Comparison of ENCODE assay signal across 7 cellular contexts in genomic region chr1:113388621-113389355, GRCh38. TPM values are rescaled to one million over a fixed set of nuclear protein-coding genes. Genes with fewer than 3 reads are reported as not detected.
DNase-seq lines count a peak whose midpoint lies in the region; ATAC-seq, FAIRE-seq and TF ChIP-seq lines count a peak whose summit lies in the region.

No MANE protein-coding gene starts in this region.

- 50% methylated on average over 8 of the region's 8 CpGs for WGBS in GM12878 (ENCODE audit: insufficient coverage, insufficient replicate concordance, low lambda C conversion rate, missing lambda C conversion rate)
- 46% methylated on average over 8 of the region's 8 CpGs for WGBS in mesenchymal stem cell

- H3K9ac ChIP-seq in GM12878 (ENCODE audit: control insufficient read depth, insufficient read depth, low read length) (no peak overlapping the region), mesenchymal stem cell (ENCODE audit: low read length) (peak overlapping the region; percentile 86)

- peaks cover 13% of the 10 kb centered on the region for H3K79me1 ChIP-seq in mesenchymal stem cell (replicated peaks; ENCODE audit: low read length, poor library complexity, severe bottlenecking)

- SMC1A ChIA-PET in GM12878 (lab: Charles Lee; ENCODE audit: uncharacterized antibody, unreplicated experiment), result interaction anchor here (1.1 kb wide), 1 partner anchor 316 kb away, joined by 3 read pairs; the partner anchor contains the start of gene LRIG2

- ATAC-seq in GM12878, result no peak

- no peak overlapping the region for H3K23ac ChIP-seq in mesenchymal stem cell (ENCODE audit: low read length in 2 of 2)

- peak overlapping the region; percentile 96 for H3K4me2 ChIP-seq in GM12878 (ENCODE audit: control insufficient read depth, insufficient read depth)
- H3K4me2 ChIP-seq in mesenchymal stem cell (ENCODE audit: low read length, poor library complexity, severe bottlenecking), result peak overlapping the region; percentile 72

- no peak overlapping the region for H4K91ac ChIP-seq in mesenchymal stem cell (ENCODE audit: low read length)

- RAD21 ChIA-PET in GM12878 (lab: Charles Lee; ENCODE audit: unreplicated experiment), result interaction anchor here (0.8 to 0.9 kb wide), 2 partner anchors 165 to 253 kb away, joined by 3 read pairs; no protein-coding TSS in a partner anchor

- H3K4me3 ChIP-seq in GM08714 (ENCODE audit: low read length) (peak overlapping the region; percentile 65; the same call in 1 of the 2 replicates), GM12878 (no peak overlapping the region), mesenchymal stem cell (ENCODE audit: insufficient read depth in 1 of 2, low read depth in 1 of 2, low read length in 2 of 2) (peak overlapping the region in 1 of 2 experiments; percentile 93)

- no peak overlapping the region for H2BK12ac ChIP-seq in mesenchymal stem cell (ENCODE audit: low read length in 2 of 2)

- H3K14ac ChIP-seq in mesenchymal stem cell (ENCODE audit: low read length in 2 of 2), result no peak overlapping the region

- CTCF ChIA-PET in GM12878 (lab: Yijun Ruan, JAX), result interaction anchor here (1.5 to 1.7 kb wide), 2 partner anchors 22 to 316 kb away, joined by 3 to 6 read pairs; partner anchors contain the start of gene LRIG2

- H3K36me3 ChIP-seq in GM12878 (ENCODE audit: control insufficient read depth in 2 of 2, insufficient read depth in 2 of 2, low read length in 1 of 2) (no peaks in the 10 kb centered on the region), mesenchymal stem cell (ENCODE audit: control insufficient read depth in 1 of 2, insufficient read depth in 2 of 2, low read depth in 1 of 2, low read length in 2 of 2) (no peaks in the 10 kb centered on the region)

- intact Hi-C loops in GM12878 (cut with micrococcal nuclease; ENCODE audit: unreplicated experiment), result no loop called here

- BruUV-seq in GM12878 (replicated peaks; lab: Mats Ljungman, UMichigan), result no TSS peak

- no peak for FAIRE-seq in GM12878 (lab: Jason Lieb, UNC)

- no peaks in the 10 kb centered on the region for H3K79me2 ChIP-seq in GM12878 (ENCODE audit: control insufficient read depth, insufficient read depth, low read length)

- H3K4me1 ChIP-seq in GM12878 (ENCODE audit: control insufficient read depth, insufficient read depth, low read length) (peaks cover 2% of the 10 kb centered on the region; the same call in 1 of the 2 replicates), mesenchymal stem cell (ENCODE audit: control insufficient read depth, insufficient read depth, low read depth, low read length) (peaks cover 3% of the 10 kb centered on the region)

- in situ Hi-C loops in GM12878 (cut with MboI), result no loop called here

- no peak overlapping the region for H2AK5ac ChIP-seq in mesenchymal stem cell (ENCODE audit: low read length, severe bottlenecking)

- H4K8ac ChIP-seq in mesenchymal stem cell (ENCODE audit: low read length), result no peak overlapping the region

- H3K4ac ChIP-seq in mesenchymal stem cell (ENCODE audit: low read depth in 1 of 2, low read length in 2 of 2), result no peak overlapping the region

- H2BK5ac ChIP-seq in mesenchymal stem cell (ENCODE audit: low read depth, low read length, poor library complexity, severe bottlenecking), result no peak overlapping the region

- H2AFZ ChIP-seq in GM12878 (ENCODE audit: control insufficient read depth, low read depth, low read length), result no peak overlapping the region
- no peak overlapping the region for H2AFZ ChIP-seq in mesenchymal stem cell (ENCODE audit: low read depth, low read length)

- POLR2A ChIA-PET in GM12878 (lab: Charles Lee), result interaction anchor here (0.6 to 1.0 kb wide), 3 partner anchors 9 to 936 kb away, joined by 3 to 4 read pairs (median 3); no protein-coding TSS in a partner anchor

- H3K18ac ChIP-seq in mesenchymal stem cell (ENCODE audit: low read depth in 1 of 2, low read length in 2 of 2), result no peak overlapping the region

- TF ChIP-seq RAD21 in GM12878 (IDR thresholded peaks at IDR 0.05; ENCODE audit: insufficient read depth, low read depth, low read length), result no peak

- H2BK120ac ChIP-seq in mesenchymal stem cell (ENCODE audit: low read depth, low read length), result no peak overlapping the region

- no peak for TF ChIP-seq POLR2A in GM12878 (IDR thresholded peaks at IDR 0.05; ENCODE audit: low read depth, low read length)

- H4K20me1 ChIP-seq in GM12878 (ENCODE audit: control insufficient read depth, insufficient read depth), result no peaks in the 10 kb centered on the region

- H2BK15ac ChIP-seq in mesenchymal stem cell (ENCODE audit: low read depth, poor library complexity, severe bottlenecking), result no peak overlapping the region

- no peak for TF ChIP-seq EP300 in GM12878 (IDR thresholded peaks at IDR 0.05; ENCODE audit: borderline replicate concordance in 1 of 2, control insufficient read depth in 1 of 2, low read depth in 2 of 2, low read length in 2 of 2)

- peaks cover 0 to 10% of the 10 kb centered on the region in 2 experiments; a peak in 2 of 4 replicates for H3K27me3 ChIP-seq in GM12878 (replicated peaks in 1 of 2; ENCODE audit: control insufficient read depth in 2 of 2, insufficient read depth in 2 of 2, low read length in 1 of 2)
- no peaks in the 10 kb centered on the region for H3K27me3 ChIP-seq in mesenchymal stem cell (ENCODE audit: control insufficient read depth in 1 of 2, insufficient read depth in 1 of 2, low read length in 2 of 2)

- H3K9me3 ChIP-seq in GM12878 (replicated peaks; ENCODE audit: control insufficient read depth, insufficient read depth, low read length), result no peaks in the 10 kb centered on the region; the same call in 1 of the 3 replicates
- no peaks in the 10 kb centered on the region for H3K9me3 ChIP-seq in mesenchymal stem cell (ENCODE audit: control insufficient read depth, low read length)

- H3K27ac ChIP-seq in GM12878 (ENCODE audit: control insufficient read depth, insufficient read depth) (no peak overlapping the region), mesenchymal stem cell (ENCODE audit: low read length, poor library complexity, severe bottlenecking) (no peak overlapping the region)

- no peak for TF ChIP-seq CTCF in GM12878 (IDR thresholded peaks at IDR 0.05 in 2 of 3, conservative IDR thresholded peaks at IDR 0.05 in 1 of 3; ENCODE audit: control insufficient read depth in 2 of 3, extremely low read depth in 1 of 3, insufficient read depth in 1 of 3, low read depth in 3 of 3, low read length in 3 of 3)

- DNase-seq in NCI-H2196 treated with DMSO at 0.1 percent for 48 hours (lab: John Stamatoyannopoulos, UW; ENCODE audit: unreplicated experiment), result peak; percentile 17
- DNase-seq in GM12878 (ENCODE audit: low read depth, low spot score), result no peak
- DNase-seq in mesenchymal stem cell, result peak; percentile 18
- no peak for DNase-seq in NCI-H1694 (lab: John Stamatoyannopoulos, UW)
- DNase-seq in NCI-H524 (lab: John Stamatoyannopoulos, UW), result no peak
- DNase-seq in GOT3 (lab: John Stamatoyannopoulos, UW), result no peak

TF ChIP-seq in GM12878, 131 proteins besides CTCF, POLR2A, EP300 and RAD21 (continues in another document):
- TF ChIP-seq CUX1 (IDR thresholded peaks at IDR 0.05; ENCODE audit: insufficient replicate concordance, low read depth, low read length), result no peak

RNA-seq across cellular contexts. Expression of gene MAGI3, which starts 1.5 kb away (rescaled TPM):
- 11.5 and 13.6 TPM in 2 replicates for total RNA-seq in GM12878 (2013; cell fraction: nucleolus; rRNA removed)
- 0.17 and 0.44 TPM in 2 replicates for total RNA-seq in GM12878 (2014; rRNA removed)
- 0.32 and 0.45 TPM in 2 replicates for total RNA-seq in GM12878 (2014; rRNA removed; fragmentation: Illumina TruSeq; extraction: Trizol)
- total RNA-seq in GM12878 (2021), result 0.37 and 0.51 TPM in 2 replicates
- polyA plus RNA-seq in GM12878 (2011; ENCODE audit: low read depth), result 0.85 TPM
- 0.53 and 0.65 TPM in 2 replicates for polyA plus RNA-seq in GM12878 (2011; rRNA removed)
- 0.13 and 0.21 TPM in 2 replicates for polyA plus RNA-seq in GM12878 (2011; cell fraction: cytosol; rRNA removed)
- polyA plus RNA-seq in GM12878 (2011; cell fraction: nucleus; rRNA removed), result 0.39 TPM in 2 replicates
- 0.62 and 0.85 TPM in 2 replicates for polyA plus RNA-seq in GM12878 (2012)
- 0.28 and 0.54 TPM in 2 replicates for polyA plus RNA-seq in GM12878 (2014; fragmentation: Illumina TruSeq; extraction: Trizol)
- polyA plus RNA-seq in GM12878 (2014; fragmentation: Nextera tagmentation; extraction: Ambion mirVana), result under 1 TPM; 0.24 to 0.29 TPM
- 0.06 and 0.35 TPM in 2 replicates for polyA plus RNA-seq in GM12878 (2014; rRNA removed)
- under 1 TPM; 0.19 to 0.39 TPM for polyA plus RNA-seq in GM12878 (2016; fragmentation: Nextera tagmentation; extraction: Ambion mirVana)
- 1.0 and 1.4 TPM in 2 replicates for polyA minus RNA-seq in GM12878 (2011; rRNA and poly(A)+ RNA removed)
- polyA minus RNA-seq in GM12878 (2011; cell fraction: cytosol; rRNA and poly(A)+ RNA removed), result 0.21 and 0.40 TPM in 2 replicates
- polyA minus RNA-seq in GM12878 (2011; cell fraction: nucleus; rRNA and poly(A)+ RNA removed), result 1.7 and 3.3 TPM in 2 replicates
- 2.7 TPM for polyA plus RNA-seq in mesenchymal stem cell (2013, experiment 1 of 2)
- polyA plus RNA-seq in mesenchymal stem cell (2013, experiment 2 of 2), result 2.6 TPM

Comparison
In these comparisons a context has a peak if more than half of its experiments do, and no peak if none do; other contexts are left out.
1. DNase-seq: peak in NCI-H2196 treated with DMSO at 0.1 percent for 48 hours (single experiment) and mesenchymal stem cell (single experiment); none in GM12878 (single experiment), NCI-H1694 (single experiment), NCI-H524 (0 of 2) and GOT3 (single experiment).